8 cellular contexts compared by ENCODE assay signal in genomic region chr15:74788716-74789151, GRCh38. TPM values are rescaled to one million over a fixed set of nuclear protein-coding genes. Genes with fewer than 3 reads are reported as not detected.
DNase-seq lines count a peak whose midpoint lies in the region; ATAC-seq, FAIRE-seq and TF ChIP-seq lines count a peak whose summit lies in the region.

No MANE protein-coding gene starts in this region.

- CTCF ChIA-PET in CD4-positive, alpha-beta memory T cell (lab: Charles Lee; ENCODE audit: partially characterized antibody) = interaction anchor here (0.7 to 36.4 kb wide), 13 partner anchors 6 to 172 kb away, joined by 3 to 1908 read pairs (median 5); partner anchors contain the start of genes CLK3, COX5A, CSK and LMAN1L

- H3K79me2 ChIP-seq in astrocyte (ENCODE audit: insufficient read depth, low read length) (peaks cover 95% of the 10 kb centered on the region), H9 (ENCODE audit: insufficient read depth, low read length) (no peaks in the 10 kb centered on the region)

- H3K36me3 Mint-ChIP-seq in CD4-positive, alpha-beta memory T cell = peaks cover 13 to 50% of the 10 kb centered on the region in 2 donors
- H3K36me3 Mint-ChIP-seq in astrocyte (ENCODE audit: low read depth, unreplicated experiment) (peaks cover 3% of the 10 kb centered on the region), H9 (ENCODE audit: insufficient read depth in 1 of 3, low read depth in 3 of 3) (peaks cover 0 to 5% (median 4%) of the 10 kb centered on the region in 3 experiments; a peak in 4 of 7 replicates)

- WGBS in H9 (ENCODE audit: extremely low coverage, insufficient read length, low lambda C conversion rate) = no CpG with 5 or more reads among the region's 8 CpGs

- POLR2A ChIA-PET in CD4-positive, alpha-beta memory T cell (lab: Charles Lee; ENCODE audit: partially characterized antibody) = interaction anchor here (0.8 to 24.9 kb wide), 16 partner anchors 1 to 666 kb away, joined by 3 to 1342 read pairs (median 12); partner anchors contain the start of genes CLK3, CSK, FAM219B and MAN2C1

- H3K9ac ChIP-seq in astrocyte (ENCODE audit: low read length) = no peak overlapping the region
- H3K9ac ChIP-seq in H9 (ENCODE audit: extremely low read depth, insufficient read length, low read length) = no peak overlapping the region

- DNase-seq in CD4-positive, alpha-beta memory T cell = peak; percentile 61 to 81 (median 64)
- peak; percentile 98 to 99 for DNase-seq in NCI-H526 (lab: John Stamatoyannopoulos, UW)
- no peak for DNase-seq in astrocyte (ENCODE audit: low read depth)
- peak; percentile 65 for DNase-seq in stimulated activated CD8-positive, alpha-beta memory T cell treated with anti-CD3 and anti-CD28 coated beads, Interleukin-4, amount 100 ng/mL, for 48 hours
- no peak for DNase-seq in NCI-H2081 (lab: John Stamatoyannopoulos, UW)
- DNase-seq in DMS153 (lab: John Stamatoyannopoulos, UW) = no peak
- DNase-seq in H9 = no peak

- peaks cover 95% of the 10 kb centered on the region for H4K20me1 ChIP-seq in astrocyte (ENCODE audit: insufficient read depth, low read length)
- H4K20me1 ChIP-seq in H9 (ENCODE audit: control insufficient read depth, insufficient read depth, insufficient read length) = no peaks in the 10 kb centered on the region

- H3K27ac Mint-ChIP-seq in CD4-positive, alpha-beta memory T cell = peak overlapping the region; percentile 95 to 99 (median 98)
- H3K27ac Mint-ChIP-seq in astrocyte (ENCODE audit: unreplicated experiment) (no peak overlapping the region), H9 (no peak overlapping the region; a peak in 1 of 7 replicates)

- peaks cover 11% of the 10 kb centered on the region for H3K36me3 ChIP-seq in CD4-positive, alpha-beta memory T cell (ENCODE audit: insufficient read depth, low read length)
- no peaks in the 10 kb centered on the region for H3K36me3 ChIP-seq in astrocyte (ENCODE audit: insufficient read depth, low read length)

- peaks cover 97% of the 10 kb centered on the region for H3K4me1 ChIP-seq in CD4-positive, alpha-beta memory T cell (ENCODE audit: insufficient read depth, low read length)
- peaks cover 73% of the 10 kb centered on the region for H3K4me1 ChIP-seq in astrocyte (ENCODE audit: insufficient read depth, low read length)
- peaks cover 7% of the 10 kb centered on the region; the same call in 1 of the 2 replicates for H3K4me1 ChIP-seq in H9 (ENCODE audit: insufficient read depth, low read length)

- H2AFZ ChIP-seq in astrocyte (ENCODE audit: low read depth, low read length) = no peak overlapping the region
- no peak overlapping the region for H2AFZ ChIP-seq in H9 (ENCODE audit: low read length)

- H2AK5ac ChIP-seq in H9 (ENCODE audit: insufficient read length, low read length) = no peak overlapping the region

- no peaks in the 10 kb centered on the region for H3K27me3 Mint-ChIP-seq in CD4-positive, alpha-beta memory T cell
- H3K27me3 Mint-ChIP-seq in astrocyte (ENCODE audit: low read depth, unreplicated experiment) (no peaks in the 10 kb centered on the region), H9 (ENCODE audit: low read depth) (no peaks in the 10 kb centered on the region; the same call in 1 of the 2 replicates)

- no peak overlapping the region for H3K18ac ChIP-seq in H9 (ENCODE audit: insufficient read length, low read depth, low read length)

- H2BK15ac ChIP-seq in H9 (ENCODE audit: low read depth, low read length) = no peak overlapping the region

- H3K4me3 ChIP-seq in CD4-positive, alpha-beta memory T cell (ENCODE audit: low read length in 2 of 2) = peak overlapping the region; percentile 55 to 69
- H3K4me3 ChIP-seq in astrocyte (ENCODE audit: insufficient read depth, low read depth, low read length) = no peak overlapping the region

- H3K23ac ChIP-seq in H9 (ENCODE audit: insufficient read length, low read depth, low read length) = no peak overlapping the region

- H3K4me2 ChIP-seq in astrocyte (ENCODE audit: low read length) (peak overlapping the region; percentile 69), H9 (ENCODE audit: insufficient read depth, insufficient read length, low read length) (no peak overlapping the region)

- H4K8ac ChIP-seq in H9 (replicated peaks; ENCODE audit: insufficient read length, low read depth, low read length) = no peak overlapping the region

- no peak for FAIRE-seq in astrocyte (lab: Jason Lieb, UNC)

- H4K91ac ChIP-seq in H9 (ENCODE audit: insufficient read length, low read depth, low read length) = no peak overlapping the region

- no peak overlapping the region for H2BK20ac ChIP-seq in H9 (ENCODE audit: low read depth, low read length, poor library complexity, severe bottlenecking)

- no peak overlapping the region for H2BK120ac ChIP-seq in H9 (ENCODE audit: low read depth, low read length, poor library complexity, severe bottlenecking)

- H3K14ac ChIP-seq in H9 (ENCODE audit: insufficient read depth, low read length) = no peak overlapping the region

- no peaks in the 10 kb centered on the region for H3K27me3 ChIP-seq in CD4-positive, alpha-beta memory T cell (ENCODE audit: insufficient read depth, low read length)
- no peaks in the 10 kb centered on the region for H3K27me3 ChIP-seq in astrocyte (ENCODE audit: insufficient read depth, low read length)
- H3K27me3 ChIP-seq in H9 (ENCODE audit: insufficient read depth, low read length) = no peaks in the 10 kb centered on the region; the same call in 1 of the 2 replicates

- peaks cover 0 to 3% (median 0%) of the 10 kb centered on the region in 8 donors for H3K9me3 Mint-ChIP-seq in CD4-positive, alpha-beta memory T cell
- H3K9me3 Mint-ChIP-seq in astrocyte (ENCODE audit: unreplicated experiment) = no peaks in the 10 kb centered on the region
- no peaks in the 10 kb centered on the region; a peak in 1 of 5 replicates for H3K9me3 Mint-ChIP-seq in H9

- no peaks in the 10 kb centered on the region for H3K79me1 ChIP-seq in H9 (ENCODE audit: insufficient read depth, low read depth, low read length, poor library complexity, severe bottlenecking)

- no peak overlapping the region for H2BK12ac ChIP-seq in H9 (ENCODE audit: insufficient read length, low read depth, low read length)

- no peaks in the 10 kb centered on the region for H3K9me3 ChIP-seq in CD4-positive, alpha-beta memory T cell (ENCODE audit: control insufficient read depth in 1 of 2, low read length in 2 of 2)
- no peaks in the 10 kb centered on the region for H3K9me3 ChIP-seq in astrocyte (ENCODE audit: insufficient read depth, low read depth, low read length)
- H3K9me3 ChIP-seq in H9 (ENCODE audit: control insufficient read depth, low read depth, low read length) = no peaks in the 10 kb centered on the region

- H3K23me2 ChIP-seq in H9 (ENCODE audit: insufficient read length, low read depth, low read length, poor library complexity, severe bottlenecking) = no peaks in the 10 kb centered on the region

- no peak overlapping the region for H2BK5ac ChIP-seq in H9 (ENCODE audit: insufficient read length, low read length)

- TF ChIP-seq CTCF in astrocyte (IDR thresholded peaks at IDR 0.05; ENCODE audit: insufficient read depth, low read depth, low read length) (no peak), H9 (conservative IDR thresholded peaks at IDR 0.05) (no peak)

- peak overlapping the region; percentile 86 for H3K27ac ChIP-seq in CD4-positive, alpha-beta memory T cell (ENCODE audit: low read depth, low read length)
- H3K27ac ChIP-seq in astrocyte (ENCODE audit: low read depth, low read length) (no peak overlapping the region), H9 (ENCODE audit: insufficient read length, low read depth, low read length) (no peak overlapping the region)

- H3T11ph ChIP-seq in H9 (ENCODE audit: low read length) = no peak overlapping the region

- no peak overlapping the region for H3K56ac ChIP-seq in H9 (ENCODE audit: insufficient read length, low read depth, low read length)

- H3K4ac ChIP-seq in H9 (ENCODE audit: low read depth, low read length) = no peak overlapping the region

- H3K4me1 Mint-ChIP-seq in CD4-positive, alpha-beta memory T cell = peaks cover 47 to 98% (median 78%) of the 10 kb centered on the region in 4 donors
- H3K4me1 Mint-ChIP-seq in astrocyte (ENCODE audit: low read depth, unreplicated experiment) = peaks cover 38% of the 10 kb centered on the region
- peaks cover 37 to 44% of the 10 kb centered on the region in 2 experiments for H3K4me1 Mint-ChIP-seq in H9

- H4K5ac ChIP-seq in H9 (ENCODE audit: insufficient read length, low read depth, low read length) = no peak overlapping the region

- peak overlapping the region; percentile 85 to 96 (median 92) for H3K4me3 Mint-ChIP-seq in CD4-positive, alpha-beta memory T cell
- H3K4me3 Mint-ChIP-seq in astrocyte (ENCODE audit: unreplicated experiment) = peak overlapping the region; percentile 45
- H3K4me3 Mint-ChIP-seq in H9 = peak overlapping the region in 1 of 2 experiments; percentile 43; a peak in 2 of 5 replicates

- intact Hi-C loops in CD4-positive, alpha-beta memory T cell (cut with micrococcal nuclease) = loop anchor here (1.0 to 5.0 kb wide), 3 partner anchors 7 to 171 kb away; partner anchors contain the start of genes CLK3 and COX5A

- ATAC-seq in GM19467 (IDR thresholded peaks at IDR 0.05; ENCODE audit: unreplicated experiment) = peak; percentile 21

RNA-seq across cellular contexts. Expression of gene CSK, which starts 6.9 kb away (rescaled TPM):
- total RNA-seq in CD4-positive, alpha-beta memory T cell = 100 to 1,000 TPM; 234 to 247 TPM
- 100 to 1,000 TPM in 1 of 2 donors, 10 to 100 TPM in 1; 72.5 to 125 TPM for polyA plus RNA-seq in CD4-positive, alpha-beta memory T cell
- total RNA-seq in astrocyte (45.4 and 49.8 TPM in 2 replicates), H9 (2021) (49.2 and 49.3 TPM in 2 replicates)

RNA-seq across cellular contexts. Expression of gene LMAN1L, which starts 23.9 kb away (rescaled TPM):
- total RNA-seq in CD4-positive, alpha-beta memory T cell = under 1 TPM; 0.23 to 0.39 TPM
- polyA plus RNA-seq in CD4-positive, alpha-beta memory T cell = not detected
- total RNA-seq in astrocyte (0.32 TPM in 1 of 2 replicates, not detected in the other), H9 (2021) (not detected in 2 replicates)

RNA-seq across cellular contexts. Expression of gene CPLX3, which starts 37.7 kb away (rescaled TPM):
- not detected for total RNA-seq in CD4-positive, alpha-beta memory T cell
- not detected for polyA plus RNA-seq in CD4-positive, alpha-beta memory T cell
- total RNA-seq in astrocyte = not detected in 2 replicates
- not detected in 2 replicates for total RNA-seq in H9 (2021)

RNA-seq across cellular contexts. Expression of gene CYP1A2, which starts 40.1 kb away (rescaled TPM):
- total RNA-seq in CD4-positive, alpha-beta memory T cell = not detected
- polyA plus RNA-seq in CD4-positive, alpha-beta memory T cell = not detected
- not detected in 2 replicates for total RNA-seq in astrocyte
- not detected in 2 replicates for total RNA-seq in H9 (2021)

RNA-seq across cellular contexts. Expression of gene ULK3, which starts 54.2 kb away (rescaled TPM):
- total RNA-seq in CD4-positive, alpha-beta memory T cell = 10 to 100 TPM; 84.9 to 88.3 TPM
- 10 to 100 TPM; 33.6 to 38.5 TPM for polyA plus RNA-seq in CD4-positive, alpha-beta memory T cell
- total RNA-seq in astrocyte (14.2 and 15.6 TPM in 2 replicates), H9 (2021) (31.1 and 34.0 TPM in 2 replicates)

Comparison
In these comparisons a context has a peak if more than half of its experiments do, and no peak if none do; other contexts are left out.
1. DNase-seq: peak in CD4-positive, alpha-beta memory T cell (5 of 5), NCI-H526 (2 of 2) and stimulated activated CD8-positive, alpha-beta memory T cell treated with anti-CD3 and anti-CD28 coated beads, Interleukin-4, amount 100 ng/mL, for 48 hours (single experiment); none in astrocyte (single experiment), NCI-H2081 (0 of 2), DMS153 (single experiment) and H9 (single experiment).
2. H3K27ac Mint-ChIP-seq: peak in CD4-positive, alpha-beta memory T cell (7 of 7); none in astrocyte (single experiment) and H9 (0 of 3).